Comparison of ENCODE assay signal across 15 cellular contexts in genomic region chr2:150404147-150404546, GRCh38.
DNase-seq lines count a peak whose midpoint lies in the region; ATAC-seq, FAIRE-seq and TF ChIP-seq lines count a peak whose summit lies in the region.
"Had no signal": no experiment of that assay in that cellular context is flagged by ENCODE, and none has a peak within 500 bp of the region (broad histone marks: within the 10 kb centered on the region; RNA-seq: fewer than 3 reads in every experiment).

No MANE protein-coding gene starts in this region.

- peaks cover 16% of the 10 kb centered on the region for H3K9me3 Mint-ChIP-seq in neural progenitor cell

- peaks cover 2% of the 10 kb centered on the region for H3K36me3 Mint-ChIP-seq in neural progenitor cell
- H3K36me3 Mint-ChIP-seq: memory B cell had no signal

- no peaks in the 10 kb centered on the region for H3K27me3 ChIP-seq in neural progenitor cell
- H3K27me3 ChIP-seq: sigmoid colon, tibial artery had no signal

- no peaks in the 10 kb centered on the region for H3K79me2 ChIP-seq in neural progenitor cell (ENCODE audit: low read depth)

- H3K4me1 Mint-ChIP-seq in neural progenitor cell, result peaks cover 18% of the 10 kb centered on the region
- H3K4me1 Mint-ChIP-seq: central memory CD8-positive, alpha-beta T cell had no signal

- H3K9ac ChIP-seq in neural progenitor cell, result no peak overlapping the region

- no peaks in the 10 kb centered on the region for H3K36me3 ChIP-seq in neural progenitor cell
- H3K36me3 ChIP-seq: sigmoid colon, tibial artery had no signal

- no peak for TF ChIP-seq POLR2A in A549 (IDR thresholded peaks at IDR 0.05; ENCODE audit: low read length)

- H3K27ac ChIP-seq in A549, result no peak overlapping the region
- H3K27ac ChIP-seq in neural progenitor cell, result no peak overlapping the region
- H3K27ac ChIP-seq: sigmoid colon, tibial artery had no signal

- H2AFZ ChIP-seq in neural progenitor cell (replicated peaks), result no peak overlapping the region

- no peak for FAIRE-seq in A549 (lab: Jason Lieb, UNC)
- FAIRE-seq: frontal cortex had no signal

- no peak overlapping the region for H3K4me3 ChIP-seq in A549
- H3K4me3 ChIP-seq in epithelial cell of proximal tubule (ENCODE audit: low read depth, low read length), result peak overlapping the region; percentile 21
- no peak overlapping the region for H3K4me3 ChIP-seq in neural progenitor cell
- H3K4me3 ChIP-seq: tibial artery had no signal

- ATAC-seq in A549, result peak in 1 of 2 experiments; percentile 45; a peak in 1 of 6 replicates
- peak; percentile 52 for ATAC-seq in GM18870 (IDR thresholded peaks at IDR 0.05; ENCODE audit: unreplicated experiment)
- ATAC-seq in HG03280 (IDR thresholded peaks at IDR 0.05; ENCODE audit: unreplicated experiment), result peak; percentile 34

- no peaks in the 10 kb centered on the region; the same call in 2 of the 3 replicates for H3K4me1 ChIP-seq in A549
- peaks cover 9% of the 10 kb centered on the region for H3K4me1 ChIP-seq in neural progenitor cell

- no peak for TF ChIP-seq EP300 in A549 (IDR thresholded peaks at IDR 0.05)

- H3K9me3 ChIP-seq in A549 (no peaks in the 10 kb centered on the region), neural progenitor cell (ENCODE audit: low read depth) (no peaks in the 10 kb centered on the region)
- H3K9me3 ChIP-seq: sigmoid colon, tibial artery had no signal

- POLR2A ChIA-PET in A549 (lab: Yijun Ruan, JAX), result no interaction called here

- CTCF ChIA-PET in A549 (lab: Yijun Ruan, JAX), result no interaction called here

- TF ChIP-seq RAD21 in A549 (conservative IDR thresholded peaks at IDR 0.05 in 1 of 2, IDR thresholded peaks at IDR 0.05 in 1 of 2), result no peak

- 84% methylated on average over 3 of the region's 3 CpGs for WGBS in A549 (ENCODE audit: missing lambda C conversion rate)

- no peaks in the 10 kb centered on the region for H4K20me1 ChIP-seq in neural progenitor cell (ENCODE audit: low read depth)

- TF ChIP-seq CTCF in A549 (IDR thresholded peaks at IDR 0.05) (no peak), epithelial cell of proximal tubule (conservative IDR thresholded peaks at IDR 0.05; ENCODE audit: low read depth, low read length) (no peak), neural progenitor cell (IDR thresholded peaks at IDR 0.05) (no peak)

- intact Hi-C loops in cardiac septum (cut with DNase I), result no loop called here

- H3F3A ChIP-seq in neural progenitor cell (ENCODE audit: low read depth), result peaks cover 17% of the 10 kb centered on the region

- H3K4me2 ChIP-seq in A549, result peak overlapping the region; percentile 60
- H3K4me2 ChIP-seq in neural progenitor cell, result no peak overlapping the region

- H3K27me3 Mint-ChIP-seq in neural progenitor cell (ENCODE audit: insufficient read depth, low read depth), result peaks cover 4% of the 10 kb centered on the region
- H3K27me3 Mint-ChIP-seq: central memory CD8-positive, alpha-beta T cell; memory B cell had no signal

- H3K4me3 Mint-ChIP-seq in neural progenitor cell, result no peak overlapping the region
- H3K4me3 Mint-ChIP-seq: central memory CD8-positive, alpha-beta T cell; memory B cell had no signal

- no peak overlapping the region for H3K27ac Mint-ChIP-seq in neural progenitor cell
- H3K27ac Mint-ChIP-seq: memory B cell had no signal

- DNase-seq in A549 (ENCODE audit: low read depth in 1 of 2, low spot score in 1 of 2) (no peak), epithelial cell of proximal tubule (ENCODE audit: low read depth) (no peak), cardiac septum (ENCODE audit: low spot score) (no peak), neural progenitor cell (ENCODE audit: low spot score) (no peak), NCI-H2171 treated with DMSO at 0.1 percent for 48 hours (lab: John Stamatoyannopoulos, UW) (no peak), GM03348 (ENCODE audit: low spot score) (no peak)
- DNase-seq: activated CD4-positive, alpha-beta T cell treated with anti-CD3 and anti-CD28 coated beads, Interleukin-2, amount 50 U/mL, for 48 hours; sigmoid colon; stimulated activated CD4-positive, alpha-beta T cell treated with anti-CD3 and anti-CD28 coated beads, Interleukin-4, amount 100 ng/mL, for 1 hour; tibial artery had no signal

TF ChIP-seq in A549, 52 proteins besides CTCF, POLR2A, EP300 and RAD21:
- TF ChIP-seq FOSB (CRISPR knock-in tag; IDR thresholded peaks at IDR 0.05) (no peak), RNF2 (IDR thresholded peaks at IDR 0.05; ENCODE audit: borderline replicate concordance, low read depth) (no peak)
